Comparison of ENCODE assay signal across 9 cellular contexts in genomic region chr15:37109952-37110630, GRCh38. TPM values are rescaled to one million over a fixed set of nuclear protein-coding genes. Genes with fewer than 3 reads are reported as not detected.
DNase-seq lines count a peak whose midpoint lies in the region; ATAC-seq and TF ChIP-seq lines count a peak whose summit lies in the region.
"Had no signal": no experiment of that assay in that cellular context is flagged by ENCODE, and none has a peak within 500 bp of the region (broad histone marks: within the 10 kb centered on the region; RNA-seq: fewer than 3 reads in every experiment).

No MANE protein-coding gene starts in this region.

- CTCF ChIA-PET in Caco-2 (lab: Charles Lee), result no interaction called here

- peaks cover 7% of the 10 kb centered on the region for H3K36me3 Mint-ChIP-seq in Caco-2 (ENCODE audit: insufficient read depth, unreplicated experiment)
- H3K36me3 Mint-ChIP-seq in neural crest cell (ENCODE audit: low read depth), result no peaks in the 10 kb centered on the region

- no peaks in the 10 kb centered on the region for H3K27me3 ChIP-seq in Caco-2 (replicated peaks; ENCODE audit: control insufficient read depth, insufficient read depth, low read length)
- H3K27me3 ChIP-seq in SJSA1 (replicated peaks), result peaks cover 34% of the 10 kb centered on the region

- H3K27ac ChIP-seq in SJSA1, result no peak overlapping the region

- POLR2A ChIA-PET in Caco-2 (lab: Charles Lee), result no interaction called here

- H3K9me3 ChIP-seq in Caco-2 (no peaks in the 10 kb centered on the region), SJSA1 (replicated peaks) (no peaks in the 10 kb centered on the region)

- no peak overlapping the region for H3K27ac Mint-ChIP-seq in Caco-2 (ENCODE audit: unreplicated experiment)
- no peak overlapping the region for H3K27ac Mint-ChIP-seq in neural crest cell (ENCODE audit: unreplicated experiment)

- H3K27me3 Mint-ChIP-seq in Caco-2 (ENCODE audit: insufficient read depth, unreplicated experiment) (no peaks in the 10 kb centered on the region), neural crest cell (ENCODE audit: low read depth) (peaks cover 99% of the 10 kb centered on the region)

- H3K4me1 ChIP-seq in Caco-2, result no peaks in the 10 kb centered on the region
- peaks cover 7% of the 10 kb centered on the region for H3K4me1 ChIP-seq in SJSA1 (replicated peaks)

- no TSS peak for BruUV-seq in Caco-2 (replicated peaks; lab: Mats Ljungman, UMichigan)

- no peak for ATAC-seq in HG03342 (IDR thresholded peaks at IDR 0.05; ENCODE audit: unreplicated experiment)

- H3K36me3 ChIP-seq in Caco-2 (ENCODE audit: control insufficient read depth, insufficient read depth, low read length) (no peaks in the 10 kb centered on the region), SJSA1 (no peaks in the 10 kb centered on the region)

- intact Hi-C loops in Caco-2 (cut with micrococcal nuclease; ENCODE audit: unreplicated experiment), result no loop called here

- no peak overlapping the region for H3K4me3 ChIP-seq in Caco-2 (ENCODE audit: low read depth, low read length)
- peak overlapping the region; percentile 35; the same call in 1 of the 2 replicates for H3K4me3 ChIP-seq in SJSA1
- peak overlapping the region; percentile 51 for H3K4me3 ChIP-seq in foreskin fibroblast (ENCODE audit: low read depth in 1 of 2, low read length in 2 of 2)

- TF ChIP-seq CTCF in Caco-2 (IDR thresholded peaks at IDR 0.05; ENCODE audit: insufficient read depth in 1 of 2, low read depth in 1 of 2, low read length in 1 of 2, severe bottlenecking in 1 of 2, unreplicated experiment in 1 of 2) (no peak), foreskin fibroblast (IDR thresholded peaks at IDR 0.05; ENCODE audit: low read depth, low read length) (no peak), neural crest cell (conservative IDR thresholded peaks at IDR 0.05) (no peak)

- peak overlapping the region; percentile 36 for H3K4me3 Mint-ChIP-seq in Caco-2 (ENCODE audit: unreplicated experiment)
- peak overlapping the region; percentile 84 for H3K4me3 Mint-ChIP-seq in neural crest cell

- H3K9me3 Mint-ChIP-seq in Caco-2 (ENCODE audit: unreplicated experiment) (no peaks in the 10 kb centered on the region), neural crest cell (no peaks in the 10 kb centered on the region)

- H3K4me1 Mint-ChIP-seq in Caco-2 (ENCODE audit: low read depth, unreplicated experiment) (peaks cover 13% of the 10 kb centered on the region), neural crest cell (peaks cover 41% of the 10 kb centered on the region)

- no peak for DNase-seq in Caco-2
- no peak for DNase-seq in SJSA1 (ENCODE audit: low read depth in 1 of 2, low spot score in 2 of 2)
- DNase-seq in foreskin fibroblast, result no peak
- no peak for DNase-seq in neural crest cell (ENCODE audit: low read depth, low spot score)
- DNase-seq in medulla oblongata (ENCODE audit: extremely low spot score), result no peak
- DNase-seq in DMS153 (lab: John Stamatoyannopoulos, UW), result no peak
- DNase-seq in GM19240 (ENCODE audit: insufficient read length, low spot score), result no peak
- DNase-seq: GF-D8 had no signal

RNA-seq across cellular contexts. Expression of gene MEIS2, which starts 9.7 kb away (rescaled TPM):
- total RNA-seq in Caco-2 (2022) (28.5 and 28.7 TPM in 2 replicates), neural crest cell (58.5 and 59.5 TPM in 2 replicates)
- total RNA-seq in SJSA1 (2014; rRNA removed; shearing (Covaris generic)), result 3.0 and 4.2 TPM in 2 replicates
